In genomic region chr17:61897548-61898180, GRCh38 we compare ENCODE assay signal across 29 cellular contexts. TPM values are rescaled to one million over a fixed set of nuclear protein-coding genes. Genes with fewer than 3 reads are reported as not detected.
"Had no signal": no experiment of that assay in that cellular context is flagged by ENCODE, and none has a peak within 500 bp of the region (broad histone marks: within the 10 kb centered on the region; RNA-seq: fewer than 3 reads in every experiment).

No MANE protein-coding gene starts in this region.

- H3K27ac Mint-ChIP-seq: activated naive CD4-positive, alpha-beta T cell treated with anti-CD3 and anti-CD28 coated beads, Interleukin-2, amount 10 ng/mL, durations not matched to agents 7 days and 5 days; activated naive CD8-positive, alpha-beta T cell treated with anti-CD3 and anti-CD28 coated beads, Interleukin-2, amount 10 ng/mL, durations not matched to agents 7 days and 5 days; nephron; stimulated activated memory B cell treated with anti-CD40 and anti-IgM and Interleukin-4, amounts not matched to agents 10 μg/mL and 1 μg/mL and 100 μg/mL, for 72 hours; stimulated activated naive CD8-positive, alpha-beta T cell treated with anti-CD3 and anti-CD28 coated beads, Interleukin-15, amount 100 ng/mL, for 72 hours had no signal

- ATAC-seq: esophagus mucosa; left cardiac atrium; left ventricle myocardium superior; stimulated activated memory B cell treated with anti-CD40 and anti-IgM and Interleukin-4, amounts not matched to agents 10 μg/mL and 1 μg/mL and 100 μg/mL, for 72 hours; stimulated activated naive CD8-positive, alpha-beta T cell treated with anti-CD3 and anti-CD28 coated beads, Interleukin-15, amount 100 ng/mL, for 72 hours; upper lobe of right lung had no signal

- H3K4me2 ChIP-seq: smooth muscle cell had no signal

- H3K4me1 ChIP-seq: ascending aorta, prostate gland, sigmoid colon, thyroid gland, upper lobe of right lung had no signal

- H3K9me3 ChIP-seq: ascending aorta, neutrophil, ovary, prostate gland, sigmoid colon, thyroid gland, upper lobe of right lung had no signal

- H3K4me3 ChIP-seq: ascending aorta, ovary, prostate gland, sigmoid colon, smooth muscle cell, thyroid gland, upper lobe of right lung had no signal

- H3K27me3 ChIP-seq: ascending aorta, brain microvascular endothelial cell, neutrophil, ovary, sigmoid colon, thyroid gland, upper lobe of right lung had no signal

- H3K27ac ChIP-seq: ascending aorta, brain microvascular endothelial cell, neutrophil, ovary, prostate gland, sigmoid colon, thyroid gland, upper lobe of right lung had no signal

- H3K27me3 Mint-ChIP-seq: activated naive CD4-positive, alpha-beta T cell treated with anti-CD3 and anti-CD28 coated beads, Interleukin-2, amount 10 ng/mL, durations not matched to agents 7 days and 5 days; activated naive CD8-positive, alpha-beta T cell treated with anti-CD3 and anti-CD28 coated beads, Interleukin-2, amount 10 ng/mL, durations not matched to agents 7 days and 5 days; stimulated activated memory B cell treated with anti-CD40 and anti-IgM and Interleukin-4, amounts not matched to agents 10 μg/mL and 1 μg/mL and 100 μg/mL, for 72 hours; stimulated activated naive CD8-positive, alpha-beta T cell treated with anti-CD3 and anti-CD28 coated beads, Interleukin-15, amount 100 ng/mL, for 72 hours had no signal

- H3K4me1 Mint-ChIP-seq: activated naive CD4-positive, alpha-beta T cell treated with anti-CD3 and anti-CD28 coated beads, Interleukin-2, amount 10 ng/mL, durations not matched to agents 7 days and 5 days; activated naive CD8-positive, alpha-beta T cell treated with anti-CD3 and anti-CD28 coated beads, Interleukin-2, amount 10 ng/mL, durations not matched to agents 7 days and 5 days; nephron; stimulated activated memory B cell treated with anti-CD40 and anti-IgM and Interleukin-4, amounts not matched to agents 10 μg/mL and 1 μg/mL and 100 μg/mL, for 72 hours; stimulated activated naive CD8-positive, alpha-beta T cell treated with anti-CD3 and anti-CD28 coated beads, Interleukin-15, amount 100 ng/mL, for 72 hours had no signal

- DNase-seq: activated CD4-positive, alpha-beta T cell treated with anti-CD3 and anti-CD28 coated beads for 4 hours; activated CD4-positive, alpha-beta T cell treated with anti-CD3 and anti-CD28 coated beads, Interleukin-2, amount 50 U/mL, for 4 hours; activated effector memory CD4-positive, alpha-beta T cell treated with anti-CD3 and anti-CD28 coated beads, Interleukin-2, amount 50 U/mL, for 16 hours; activated naive CD4-positive, alpha-beta T cell treated with anti-CD3 and anti-CD28 coated beads, Interleukin-2, amount 10 ng/mL, durations not matched to agents 7 days and 5 days; activated naive CD8-positive, alpha-beta T cell treated with anti-CD3 and anti-CD28 coated beads, Interleukin-2, amount 10 ng/mL, durations not matched to agents 7 days and 5 days; brain microvascular endothelial cell; cortex of kidney; foreskin fibroblast; head of caudate nucleus; hypothalamus; islet precursor cell; left cardiac atrium; left ventricle myocardium superior; ovary; retina; sigmoid colon; stimulated activated CD4-positive, alpha-beta T cell treated with anti-CD3 and anti-CD28 coated beads, Interleukin-1b, Interleukin-23, amount 100 ng/mL, for 48 hours; stimulated activated CD4-positive, alpha-beta T cell treated with anti-CD3 and anti-CD28 coated beads, Interleukin-4, amount 100 ng/mL, for 4 hours; stimulated activated CD8-positive, alpha-beta memory T cell treated with anti-CD3 and anti-CD28 coated beads, Interleukin-4, amount 100 ng/mL, for 48 hours; stimulated activated naive CD8-positive, alpha-beta T cell treated with anti-CD3 and anti-CD28 coated beads, Interleukin-15, amount 100 ng/mL, for 72 hours; thyroid gland; upper lobe of right lung had no signal

- H3K9me3 Mint-ChIP-seq: activated naive CD4-positive, alpha-beta T cell treated with anti-CD3 and anti-CD28 coated beads, Interleukin-2, amount 10 ng/mL, durations not matched to agents 7 days and 5 days; activated naive CD8-positive, alpha-beta T cell treated with anti-CD3 and anti-CD28 coated beads, Interleukin-2, amount 10 ng/mL, durations not matched to agents 7 days and 5 days; nephron; stimulated activated memory B cell treated with anti-CD40 and anti-IgM and Interleukin-4, amounts not matched to agents 10 μg/mL and 1 μg/mL and 100 μg/mL, for 72 hours; stimulated activated naive CD8-positive, alpha-beta T cell treated with anti-CD3 and anti-CD28 coated beads, Interleukin-15, amount 100 ng/mL, for 72 hours had no signal

- H3K4me3 Mint-ChIP-seq: activated naive CD4-positive, alpha-beta T cell treated with anti-CD3 and anti-CD28 coated beads, Interleukin-2, amount 10 ng/mL, durations not matched to agents 7 days and 5 days; activated naive CD8-positive, alpha-beta T cell treated with anti-CD3 and anti-CD28 coated beads, Interleukin-2, amount 10 ng/mL, durations not matched to agents 7 days and 5 days; nephron; stimulated activated memory B cell treated with anti-CD40 and anti-IgM and Interleukin-4, amounts not matched to agents 10 μg/mL and 1 μg/mL and 100 μg/mL, for 72 hours; stimulated activated naive CD8-positive, alpha-beta T cell treated with anti-CD3 and anti-CD28 coated beads, Interleukin-15, amount 100 ng/mL, for 72 hours had no signal

- H3K36me3 ChIP-seq: ovary, prostate gland had no signal

RNA-seq across cellular contexts. Expression of gene BRIP1, which starts 34.3 kb away (rescaled TPM):
- total RNA-seq: ascending aorta had no signal
